ENCODE assay signal across 10 cellular contexts in genomic region chr10:34696423-34696822, GRCh38.
DNase-seq lines count a peak whose midpoint lies in the region; ATAC-seq and TF ChIP-seq lines count a peak whose summit lies in the region.
"Had no signal": no experiment of that assay in that cellular context is flagged by ENCODE, and none has a peak within 500 bp of the region (broad histone marks: within the 10 kb centered on the region; RNA-seq: fewer than 3 reads in every experiment).

No MANE protein-coding gene starts in this region.

- peaks cover 5% of the 10 kb centered on the region for H3K27me3 Mint-ChIP-seq in CD8-positive, alpha-beta T cell (ENCODE audit: low read depth)

- H3K4me1 ChIP-seq in Loucy (ENCODE audit: insufficient read depth, low read length, poor library complexity, severe bottlenecking), result peaks cover 37% of the 10 kb centered on the region
- H3K4me1 ChIP-seq in psoas muscle, result peaks cover 48% of the 10 kb centered on the region
- no peaks in the 10 kb centered on the region for H3K4me1 ChIP-seq in CD8-positive, alpha-beta T cell (ENCODE audit: insufficient read depth, low read length)

- peak overlapping the region; percentile 0 for H3K4me2 ChIP-seq in Loucy (ENCODE audit: low read depth, low read length, poor library complexity, severe bottlenecking)

- no peaks in the 10 kb centered on the region for H3K4me1 Mint-ChIP-seq in CD8-positive, alpha-beta T cell (ENCODE audit: low read depth)

- H3K36me3 Mint-ChIP-seq in CD8-positive, alpha-beta T cell, result no peaks in the 10 kb centered on the region

- 70 to 81% (median 75%) methylated on average over 2 of the region's 2 CpGs for WGBS in psoas muscle, 3 donors

- POLR2A ChIA-PET in CD8-positive, alpha-beta T cell (lab: Charles Lee), result no interaction called here

- no peak overlapping the region for H2AFZ ChIP-seq in Loucy (ENCODE audit: low read length)

- no peak for TF ChIP-seq CTCF in Loucy (conservative IDR thresholded peaks at IDR 0.05; ENCODE audit: low read length)
- no peak for TF ChIP-seq CTCF in epithelial cell of proximal tubule (conservative IDR thresholded peaks at IDR 0.05; ENCODE audit: low read depth, low read length)
- no peak for TF ChIP-seq CTCF in psoas muscle (IDR thresholded peaks at IDR 0.05)
- TF ChIP-seq CTCF in CD8-positive, alpha-beta T cell (IDR thresholded peaks at IDR 0.05), result no peak

- CTCF ChIA-PET in CD8-positive, alpha-beta T cell (lab: Charles Lee), result no interaction called here

- peaks cover 66% of the 10 kb centered on the region for H3K79me2 ChIP-seq in Loucy (ENCODE audit: insufficient read depth, low read length)

- no peaks in the 10 kb centered on the region for H3K9me2 ChIP-seq in Loucy (replicated peaks; ENCODE audit: low read depth, low read length)

- no peaks in the 10 kb centered on the region for H3F3A ChIP-seq in Loucy (ENCODE audit: low read depth)

- DNase-seq in GM03348 (ENCODE audit: low spot score) (peak; percentile 62), epithelial cell of proximal tubule (ENCODE audit: low read depth) (no peak), psoas muscle (no peak), NCI-H510A (lab: John Stamatoyannopoulos, UW) (no peak), NCI-H446 (lab: John Stamatoyannopoulos, UW) (no peak)
- no peak for DNase-seq in CD8-positive, alpha-beta T cell
- DNase-seq: activated CD4-positive, alpha-beta T cell treated with anti-CD3 and anti-CD28 coated beads for 48 hours; substantia nigra had no signal

- H3K9me3 Mint-ChIP-seq in CD8-positive, alpha-beta T cell, result no peaks in the 10 kb centered on the region

- H3K9me3 ChIP-seq in Loucy (ENCODE audit: insufficient read depth, low read depth, low read length) (no peaks in the 10 kb centered on the region), psoas muscle (no peaks in the 10 kb centered on the region)
- no peaks in the 10 kb centered on the region for H3K9me3 ChIP-seq in CD8-positive, alpha-beta T cell (ENCODE audit: low read length)

- intact Hi-C loops in psoas muscle (cut with DNase I), result no loop called here
- intact Hi-C loops in CD8-positive, alpha-beta T cell (cut with DNase I, micrococcal nuclease), result no loop called here

- H3K27ac ChIP-seq in psoas muscle, result no peak overlapping the region
- H3K27ac ChIP-seq in CD8-positive, alpha-beta T cell (ENCODE audit: low read depth, low read length), result no peak overlapping the region

- no peak overlapping the region for H3K9ac ChIP-seq in Loucy (ENCODE audit: low read depth, low read length, poor library complexity, severe bottlenecking)

- H3K4me3 ChIP-seq in Loucy (ENCODE audit: low read length, poor library complexity, severe bottlenecking), result no peak overlapping the region
- peak overlapping the region; percentile 27 for H3K4me3 ChIP-seq in epithelial cell of proximal tubule (ENCODE audit: low read depth, low read length)
- no peak overlapping the region for H3K4me3 ChIP-seq in psoas muscle
- no peak overlapping the region for H3K4me3 ChIP-seq in CD8-positive, alpha-beta T cell (ENCODE audit: low read depth, low read length)

- peaks cover 5% of the 10 kb centered on the region; the same call in 1 of the 2 replicates for H3K36me3 ChIP-seq in Loucy (ENCODE audit: insufficient read depth, low read length)
- H3K36me3 ChIP-seq in psoas muscle (ENCODE audit: insufficient read depth in 1 of 2, low read depth in 1 of 2), result no peaks in the 10 kb centered on the region
- no peaks in the 10 kb centered on the region for H3K36me3 ChIP-seq in CD8-positive, alpha-beta T cell (ENCODE audit: insufficient read depth, low read length)

- ATAC-seq in psoas muscle, result peak; percentile 66 to 85 (median 81)
- no peak for ATAC-seq in GM21528 (IDR thresholded peaks at IDR 0.05; ENCODE audit: low FRiP score, unreplicated experiment)
- no peak for ATAC-seq in CD8-positive, alpha-beta T cell

- H3K4me3 Mint-ChIP-seq in CD8-positive, alpha-beta T cell, result no peak overlapping the region

- H3K27ac Mint-ChIP-seq in CD8-positive, alpha-beta T cell, result no peak overlapping the region

- H4K20me1 ChIP-seq in Loucy (ENCODE audit: insufficient read depth, low read length, poor library complexity, severe bottlenecking), result peaks cover 28% of the 10 kb centered on the region

- H3K27me3 ChIP-seq in Loucy (ENCODE audit: insufficient read depth, low read length, poor library complexity, severe bottlenecking) (no peaks in the 10 kb centered on the region), psoas muscle (ENCODE audit: insufficient read depth in 3 of 3, low read length in 2 of 3) (no peaks in the 10 kb centered on the region)
- no peaks in the 10 kb centered on the region for H3K27me3 ChIP-seq in CD8-positive, alpha-beta T cell (ENCODE audit: insufficient read depth, low read length)

Comparison
In these comparisons a context has a peak if more than half of its experiments do, and no peak if none do; other contexts are left out.
1. ATAC-seq: peak in psoas muscle (4 of 4); none in GM21528 (single experiment) and CD8-positive, alpha-beta T cell (single experiment).